In the genomic region with DNA sequence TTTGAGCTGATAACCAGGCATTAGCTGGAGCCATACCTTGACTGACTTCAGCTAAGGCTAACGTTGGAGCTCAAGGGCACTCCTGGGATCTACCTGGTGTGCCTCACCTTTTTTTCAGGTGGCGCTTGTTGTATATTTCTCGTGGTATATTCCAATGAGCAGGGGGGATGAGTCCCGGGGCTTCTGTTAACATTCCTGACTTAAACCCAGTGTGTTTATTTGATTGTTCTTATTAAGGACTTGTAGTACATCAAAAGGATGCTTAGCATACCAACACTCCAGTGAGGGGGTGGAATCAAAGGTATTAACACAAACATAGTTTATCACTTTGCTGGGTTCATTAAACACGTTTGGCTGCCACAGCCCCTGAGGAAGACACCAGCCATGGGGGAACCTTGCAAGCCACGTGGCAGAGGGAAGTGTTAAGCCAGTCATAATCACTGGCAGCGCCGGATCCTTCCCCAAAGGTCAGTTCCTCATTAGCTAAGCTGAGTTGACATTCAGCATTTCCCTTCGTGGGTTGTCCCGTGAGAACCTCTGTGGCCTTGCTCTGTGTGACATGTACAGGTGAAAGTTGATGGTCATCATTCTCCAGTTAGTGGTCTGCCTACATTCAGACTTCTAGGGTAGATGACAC, we compare ENCODE assay signal across 8 cellular contexts.
DNase-seq lines count a peak whose midpoint lies in the region; ATAC-seq and TF ChIP-seq lines count a peak whose summit lies in the region.

No MANE protein-coding gene starts in this region.

- H3K27ac Mint-ChIP-seq in chondrocyte (ENCODE audit: unreplicated experiment) (peak overlapping the region; percentile 99), glutamatergic neuron (ENCODE audit: unreplicated experiment) (no peak overlapping the region)

- H3K9me3 Mint-ChIP-seq in chondrocyte (ENCODE audit: low read depth) (no peaks in the 10 kb centered on the region), glutamatergic neuron (ENCODE audit: unreplicated experiment) (no peaks in the 10 kb centered on the region)

- peak overlapping the region; percentile 90 for H3K27ac ChIP-seq in MM.1S (ENCODE audit: low read length)

- peak; percentile 32 for ATAC-seq in mucosa of descending colon

- no peak overlapping the region; the same call in 1 of the 2 replicates for H3K9ac ChIP-seq in MM.1S (ENCODE audit: low read length)

- no peaks in the 10 kb centered on the region for H3K27me3 ChIP-seq in MM.1S (replicated peaks; ENCODE audit: insufficient read depth, low read length)

- no peaks in the 10 kb centered on the region for H3K27me3 Mint-ChIP-seq in chondrocyte (ENCODE audit: low read depth)
- H3K27me3 Mint-ChIP-seq in glutamatergic neuron (ENCODE audit: unreplicated experiment), result peaks cover 7% of the 10 kb centered on the region

- intact Hi-C loops in mucosa of descending colon (cut with DNase I, micrococcal nuclease), result no loop called here

- H4K20me1 ChIP-seq in MM.1S (ENCODE audit: insufficient read depth, low read length), result no peaks in the 10 kb centered on the region

- peaks cover 41% of the 10 kb centered on the region for H3F3A ChIP-seq in MM.1S (ENCODE audit: insufficient read depth, low read length)

- H3K4me3 ChIP-seq in MM.1S (ENCODE audit: low read length) (no peak overlapping the region), mucosa of descending colon (no peak overlapping the region)

- H3K4me1 Mint-ChIP-seq in chondrocyte (ENCODE audit: low read depth), result peaks cover 61% of the 10 kb centered on the region
- peaks cover 27% of the 10 kb centered on the region for H3K4me1 Mint-ChIP-seq in glutamatergic neuron (ENCODE audit: low read depth, unreplicated experiment)

- no peak for TF ChIP-seq CTCF in MM.1S (IDR thresholded peaks at IDR 0.05; ENCODE audit: low read length)
- TF ChIP-seq CTCF in chondrocyte (IDR thresholded peaks at IDR 0.05), result no peak
- TF ChIP-seq CTCF in mucosa of descending colon (IDR thresholded peaks at IDR 0.05), result no peak
- TF ChIP-seq CTCF in glutamatergic neuron (IDR thresholded peaks at IDR 0.05; ENCODE audit: partially characterized antibody, unreplicated experiment), result no peak

- H3K36me3 ChIP-seq in MM.1S (replicated peaks; ENCODE audit: insufficient read depth, low read length) (0 out of 2 replicates have a peak, but pooled peaks cover 4% of the 10 kb centered on the region), mucosa of descending colon (ENCODE audit: low read depth) (no peaks in the 10 kb centered on the region)

- H3K4me1 ChIP-seq in MM.1S (ENCODE audit: low read length) (peaks cover 67% of the 10 kb centered on the region), mucosa of descending colon (ENCODE audit: low read depth) (peaks cover 17% of the 10 kb centered on the region)

- H3K9me3 ChIP-seq in MM.1S (replicated peaks; ENCODE audit: insufficient read depth, low read length) (no peaks in the 10 kb centered on the region), mucosa of descending colon (no peaks in the 10 kb centered on the region)

- H2AFZ ChIP-seq in MM.1S (ENCODE audit: low read length), result no peak overlapping the region

- no peak overlapping the region for H3K4me3 Mint-ChIP-seq in chondrocyte (ENCODE audit: unreplicated experiment)
- H3K4me3 Mint-ChIP-seq in glutamatergic neuron (ENCODE audit: unreplicated experiment), result no peak overlapping the region

- no peaks in the 10 kb centered on the region for H3K9me2 ChIP-seq in MM.1S (replicated peaks; ENCODE audit: insufficient read depth, low read length)

- DNase-seq in NCI-H82 (lab: John Stamatoyannopoulos, UW), result peak; percentile 27
- DNase-seq in NCI-H82 treated with DMSO at 0.1 percent for 48 hours (lab: John Stamatoyannopoulos, UW; ENCODE audit: unreplicated experiment), result no peak
- DNase-seq in MM.1S, result no peak
- no peak for DNase-seq in chondrocyte (ENCODE audit: low spot score)
- DNase-seq in mucosa of descending colon, result peak in 2 of 3 donors; percentile 47 to 66
- no peak for DNase-seq in glutamatergic neuron
- no peak for DNase-seq in AG08396 (ENCODE audit: low spot score)
- no peak for DNase-seq in activated T-cell treated with anti-CD3 and anti-CD28 coated beads, Interleukin-2, amount 50 U/mL, for 48 hours

- peaks cover 22% of the 10 kb centered on the region for H3K79me2 ChIP-seq in MM.1S (ENCODE audit: low read length)

- H3K36me3 Mint-ChIP-seq in chondrocyte (ENCODE audit: low read depth) (peaks cover 15% of the 10 kb centered on the region), glutamatergic neuron (ENCODE audit: unreplicated experiment) (no peaks in the 10 kb centered on the region)

- H3K4me2 ChIP-seq in MM.1S (ENCODE audit: low read depth, low read length), result no peak overlapping the region

Comparison
In these comparisons a context has a peak if more than half of its experiments do, and no peak if none do; other contexts are left out.
1. DNase-seq: peak in NCI-H82 (single experiment) and mucosa of descending colon (2 of 3); none in NCI-H82 treated with DMSO at 0.1 percent for 48 hours (single experiment), MM.1S (single experiment), chondrocyte (single experiment), glutamatergic neuron (single experiment), AG08396 (single experiment) and activated T-cell treated with anti-CD3 and anti-CD28 coated beads, Interleukin-2, amount 50 U/mL, for 48 hours (0 of 2).